In genomic region chrX:14027031-14027430, GRCh38 we compare ENCODE assay signal across 1 cellular context.
TF ChIP-seq lines count a peak whose summit lies in the region.

No MANE protein-coding gene starts in this region.

TF ChIP-seq in WTC11, 78 proteins besides CTCF, POLR2A, EP300 and RAD21 (continued from another document):
- TF ChIP-seq PRDM15 (CRISPR knock-in tag; IDR thresholded peaks at IDR 0.05) (no peak), NFATC4 (CRISPR knock-in tag; IDR thresholded peaks at IDR 0.05) (no peak), E2F1 (CRISPR knock-in tag; IDR thresholded peaks at IDR 0.05) (no peak)
